8 cellular contexts compared by ENCODE assay signal in genomic region chr15:78988361-78988911, GRCh38. TPM values are rescaled to one million over a fixed set of nuclear protein-coding genes. Genes with fewer than 3 reads are reported as not detected.
DNase-seq lines count a peak whose midpoint lies in the region; ATAC-seq and TF ChIP-seq lines count a peak whose summit lies in the region.

No MANE protein-coding gene starts in this region.

- no peak for TF ChIP-seq CTCF in cardiac fibroblast (IDR thresholded peaks at IDR 0.05; ENCODE audit: low read depth, low read length)
- no peak for TF ChIP-seq CTCF in right lobe of liver (IDR thresholded peaks at IDR 0.05)
- TF ChIP-seq CTCF in type B pancreatic cell (conservative IDR thresholded peaks at IDR 0.05) = no peak

- no peak for TF ChIP-seq POLR2A in right lobe of liver (IDR thresholded peaks at IDR 0.05)

- ATAC-seq in activated CD8-positive, alpha-beta memory T cell treated with anti-CD3 and anti-CD28 coated beads, Interleukin-2, amount 10 ng/mL, durations not matched to agents 7 days and 5 days = peak; percentile 75
- peak; percentile 56 to 72 (median 64) for ATAC-seq in right lobe of liver

- H3K4me1 Mint-ChIP-seq in activated CD8-positive, alpha-beta memory T cell treated with anti-CD3 and anti-CD28 coated beads, Interleukin-2, amount 10 ng/mL, durations not matched to agents 7 days and 5 days = peaks cover 16% of the 10 kb centered on the region
- H3K4me1 Mint-ChIP-seq in type B pancreatic cell (ENCODE audit: unreplicated experiment) = peaks cover 10% of the 10 kb centered on the region

- intact Hi-C loops in right lobe of liver (cut with DNase I) = loop anchor here in 1 of 2 donors (10.0 kb wide), 1 partner anchor 64 kb away; no protein-coding TSS in a partner anchor

- H3K27me3 ChIP-seq in MG63 (no peaks in the 10 kb centered on the region), right lobe of liver (no peaks in the 10 kb centered on the region)

- H3K27ac Mint-ChIP-seq in activated CD8-positive, alpha-beta memory T cell treated with anti-CD3 and anti-CD28 coated beads, Interleukin-2, amount 10 ng/mL, durations not matched to agents 7 days and 5 days = no peak overlapping the region
- peak overlapping the region; percentile 99 for H3K27ac Mint-ChIP-seq in type B pancreatic cell

- 39% methylated on average over 3 of the region's 7 CpGs for WGBS in right lobe of liver (ENCODE audit: insufficient coverage, low coverage, low lambda C conversion rate, missing lambda C conversion rate)

- no peaks in the 10 kb centered on the region for H3K9me3 Mint-ChIP-seq in activated CD8-positive, alpha-beta memory T cell treated with anti-CD3 and anti-CD28 coated beads, Interleukin-2, amount 10 ng/mL, durations not matched to agents 7 days and 5 days (ENCODE audit: low read depth)
- H3K9me3 Mint-ChIP-seq in type B pancreatic cell = peaks cover 4% of the 10 kb centered on the region

- no peaks in the 10 kb centered on the region for H3K9me3 ChIP-seq in MG63
- H3K9me3 ChIP-seq in right lobe of liver = no peaks in the 10 kb centered on the region

- peak; percentile 72 for DNase-seq in activated CD8-positive, alpha-beta memory T cell treated with anti-CD3 and anti-CD28 coated beads, Interleukin-2, amount 10 ng/mL, durations not matched to agents 7 days and 5 days
- no peak for DNase-seq in activated CD8-positive, alpha-beta memory T cell treated with anti-CD3 and anti-CD28 coated beads for 24 hours
- DNase-seq in MG63 (peak; percentile 89), cardiac fibroblast (ENCODE audit: low read depth in 2 of 2) (peak; percentile 98), right lobe of liver (peak in 2 of 3 donors; percentile 69 to 75), type B pancreatic cell (ENCODE audit: extremely low spot score, unreplicated experiment) (no peak), iPS-NIHi7 (ENCODE audit: extremely low spot score) (no peak)
- DNase-seq in NK-92 treated with Interleukin-12 subunit alpha and Interleukin-12 subunit beta, amount 100 ng/mL, for 24 hours (lab: John Stamatoyannopoulos, UW) = no peak

- peak overlapping the region in 2 of 3 donors; percentile 15 to 57 for H3K27ac ChIP-seq in right lobe of liver

- no peak overlapping the region for H3K4me3 Mint-ChIP-seq in activated CD8-positive, alpha-beta memory T cell treated with anti-CD3 and anti-CD28 coated beads, Interleukin-2, amount 10 ng/mL, durations not matched to agents 7 days and 5 days
- peak overlapping the region; percentile 67 for H3K4me3 Mint-ChIP-seq in type B pancreatic cell

- H3K4me1 ChIP-seq in right lobe of liver = peaks cover 0 to 10% (median 2%) of the 10 kb centered on the region in 4 donors

- peaks cover 2% of the 10 kb centered on the region; the same call in 1 of the 2 replicates for H3K36me3 ChIP-seq in MG63
- H3K36me3 ChIP-seq in right lobe of liver = no peaks in the 10 kb centered on the region

- CTCF ChIA-PET in activated CD8-positive, alpha-beta memory T cell treated with anti-CD3 and anti-CD28 coated beads, Interleukin-2, amount 10 ng/mL, durations not matched to agents 7 days and 5 days (lab: Charles Lee) = interaction anchor here (0.9 to 1.6 kb wide), 4 partner anchors 9 to 18 kb away, joined by 3 to 8 read pairs (median 4); no protein-coding TSS in a partner anchor

- H3K36me3 Mint-ChIP-seq in activated CD8-positive, alpha-beta memory T cell treated with anti-CD3 and anti-CD28 coated beads, Interleukin-2, amount 10 ng/mL, durations not matched to agents 7 days and 5 days = no peaks in the 10 kb centered on the region
- no peaks in the 10 kb centered on the region for H3K36me3 Mint-ChIP-seq in type B pancreatic cell

- H3K4me3 ChIP-seq in MG63 (no peak overlapping the region), cardiac fibroblast (replicated peaks in 1 of 2; ENCODE audit: low read depth in 2 of 2, low read length in 2 of 2) (no peak overlapping the region), right lobe of liver (no peak overlapping the region)

- peaks cover 30% of the 10 kb centered on the region for H3K27me3 Mint-ChIP-seq in activated CD8-positive, alpha-beta memory T cell treated with anti-CD3 and anti-CD28 coated beads, Interleukin-2, amount 10 ng/mL, durations not matched to agents 7 days and 5 days
- H3K27me3 Mint-ChIP-seq in type B pancreatic cell = peaks cover 8% of the 10 kb centered on the region

RNA-seq across cellular contexts. Expression of gene CTSH, which starts 43.6 kb away (rescaled TPM):
- 10 to 100 TPM; 33.9 to 48.1 TPM for total RNA-seq in activated CD8-positive, alpha-beta memory T cell treated with anti-CD3 and anti-CD28 coated beads, Interleukin-2, amount 10 ng/mL, durations not matched to agents 7 days and 5 days
- 19.8 and 100 TPM in 2 replicates for total RNA-seq in MG63 (2014; rRNA removed; shearing (Covaris generic); ENCODE audit: low replicate concordance)
- total RNA-seq in right lobe of liver (100 to 1,000 TPM in 2 of 6 experiments, 10 to 100 TPM in 4; 32.0 to 183 (median 98.1) TPM), type B pancreatic cell (ENCODE audit: low replicate concordance) (55.4 and 77.1 TPM in 2 replicates)

Comparison
In these comparisons a context has a peak if more than half of its experiments do, and no peak if none do; other contexts are left out.
1. DNase-seq: peak in activated CD8-positive, alpha-beta memory T cell treated with anti-CD3 and anti-CD28 coated beads, Interleukin-2, amount 10 ng/mL, durations not matched to agents 7 days and 5 days (single experiment), MG63 (single experiment), cardiac fibroblast (2 of 2) and right lobe of liver (2 of 3); none in activated CD8-positive, alpha-beta memory T cell treated with anti-CD3 and anti-CD28 coated beads for 24 hours (single experiment), type B pancreatic cell (single experiment), iPS-NIHi7 (single experiment) and NK-92 treated with Interleukin-12 subunit alpha and Interleukin-12 subunit beta, amount 100 ng/mL, for 24 hours (single experiment).